In the genomic region with DNA sequence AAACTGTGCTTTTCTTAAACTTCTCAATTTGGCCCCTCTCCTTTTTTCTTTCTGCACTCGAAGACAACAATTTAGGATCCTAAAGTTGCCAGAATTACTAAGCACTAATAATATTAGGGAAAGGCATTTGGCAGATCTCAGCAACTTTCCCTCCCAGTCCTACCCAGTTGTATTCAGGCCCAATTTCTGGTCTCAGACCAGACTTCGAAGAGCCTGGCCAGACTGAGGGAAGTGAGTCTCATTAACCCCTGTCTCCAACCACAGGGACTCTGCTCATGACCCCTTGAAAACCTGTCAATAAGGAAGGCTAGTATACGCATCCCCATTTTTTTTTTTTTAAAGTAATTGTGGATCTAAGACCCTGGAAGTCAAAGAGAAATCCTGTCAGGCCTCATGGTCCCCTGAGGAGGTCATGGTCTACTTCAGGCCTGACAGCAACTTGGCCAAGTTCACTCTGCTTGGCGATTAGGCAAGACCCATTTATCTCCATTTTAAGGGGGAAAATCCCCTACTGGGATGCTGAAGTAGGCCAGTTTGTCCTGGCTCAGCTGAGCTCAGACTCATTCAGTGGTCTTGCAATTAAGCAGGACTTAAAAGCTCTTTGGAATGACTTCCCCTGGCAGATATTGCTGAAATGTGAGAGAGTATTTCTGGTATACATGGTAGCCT, we compare ENCODE assay signal across 21 cellular contexts.
DNase-seq lines count a peak whose midpoint lies in the region; ATAC-seq and TF ChIP-seq lines count a peak whose summit lies in the region.
"Had no signal": no experiment of that assay in that cellular context is flagged by ENCODE, and none has a peak within 500 bp of the region (broad histone marks: within the 10 kb centered on the region; RNA-seq: fewer than 3 reads in every experiment).

No MANE protein-coding gene starts in this region.

- TF ChIP-seq CTCF in fibroblast of the aortic adventitia (IDR thresholded peaks at IDR 0.05; ENCODE audit: insufficient read depth, low read length), result no peak
- TF ChIP-seq CTCF in nephron progenitor cell (IDR thresholded peaks at IDR 0.05), result no peak

- H3K4me1 ChIP-seq in aorta (ENCODE audit: control insufficient read depth in 1 of 2, insufficient read depth in 2 of 2, low read length in 2 of 2), result no peaks in the 10 kb centered on the region
- H3K4me1 ChIP-seq: SJSA1 had no signal

- no peaks in the 10 kb centered on the region for H3K27me3 ChIP-seq in aorta (ENCODE audit: control insufficient read depth in 1 of 2, insufficient read depth in 2 of 2, low read length in 1 of 2)
- H3K27me3 ChIP-seq: BLaER1 treated with 17β-estradiol and CSF1 and Interleukin-3, amounts not matched to agents 10 nM and 100 nM; SJSA1 had no signal

- H3K9me3 ChIP-seq in aorta (ENCODE audit: control insufficient read depth, low read length), result no peaks in the 10 kb centered on the region
- H3K9me3 ChIP-seq: SJSA1 had no signal

- H3K4me3 ChIP-seq in fibroblast of the aortic adventitia (ENCODE audit: low read depth, low read length), result no peak overlapping the region
- no peak overlapping the region for H3K4me3 ChIP-seq in aorta (ENCODE audit: low read length in 2 of 2)
- H3K4me3 ChIP-seq: BLaER1 treated with 17β-estradiol and CSF1 and Interleukin-3, amounts not matched to agents 10 nM and 100 nM; GM23248; K562; SJSA1 had no signal

- no peak overlapping the region for H3K4me3 Mint-ChIP-seq in nephron progenitor cell
- H3K4me3 Mint-ChIP-seq: CD4-positive, alpha-beta T cell; H9 had no signal

- H3K9me3 Mint-ChIP-seq in nephron progenitor cell, result no peaks in the 10 kb centered on the region
- H3K9me3 Mint-ChIP-seq: H9 had no signal

- peaks cover 24% of the 10 kb centered on the region for H3K27me3 Mint-ChIP-seq in nephron progenitor cell (ENCODE audit: low read depth, poor library complexity)
- H3K27me3 Mint-ChIP-seq: CD4-positive, alpha-beta T cell had no signal

- no peaks in the 10 kb centered on the region for H3K36me3 ChIP-seq in aorta (ENCODE audit: control insufficient read depth in 1 of 2, insufficient read depth in 2 of 2, low read length in 1 of 2)
- H3K36me3 ChIP-seq: BLaER1 treated with 17β-estradiol and CSF1 and Interleukin-3, amounts not matched to agents 10 nM and 100 nM; SJSA1 had no signal

- intact Hi-C loops in Right ventricle myocardium inferior (cut with DNase I) (no loop called here), cardiac septum (cut with DNase I) (no loop called here), aorta (cut with DNase I) (no loop called here), posterior cingulate gyrus (cut with DNase I) (no loop called here)

- DNase-seq in Right ventricle myocardium inferior (ENCODE audit: missing footprints), result no peak
- DNase-seq in cardiac septum (ENCODE audit: low spot score), result no peak
- DNase-seq in fibroblast of the aortic adventitia (ENCODE audit: low read depth), result peak; percentile 30
- DNase-seq in nephron progenitor cell, result no peak
- DNase-seq in aorta, result no peak
- no peak for DNase-seq in NOMO-1 treated with dmso at 0.1 percent for 144 hours (lab: John Stamatoyannopoulos, UW; ENCODE audit: unreplicated experiment)
- DNase-seq in NCI-H524 (lab: John Stamatoyannopoulos, UW), result no peak
- no peak for DNase-seq in posterior cingulate gyrus
- DNase-seq: CD4-positive, alpha-beta T cell; GM23248; H9; MV-4-11; NCI-H1105; NCI-H1436 treated with DMSO at 0.1 percent for 48 hours; NCI-H187 treated with DMSO at 0.1 percent for 48 hours; NCI-H510A; NCI-H774; PC-3 had no signal

- peaks cover 42% of the 10 kb centered on the region for H3K4me1 Mint-ChIP-seq in nephron progenitor cell

- peak overlapping the region; percentile 45 for H3K27ac Mint-ChIP-seq in nephron progenitor cell
- H3K27ac Mint-ChIP-seq: CD4-positive, alpha-beta T cell had no signal

- H3K36me3 Mint-ChIP-seq in nephron progenitor cell (ENCODE audit: low read depth), result no peaks in the 10 kb centered on the region

- no peak overlapping the region for H3K27ac ChIP-seq in aorta (ENCODE audit: low read depth in 1 of 2, low read length in 2 of 2)
- H3K27ac ChIP-seq: BLaER1 treated with 17β-estradiol and CSF1 and Interleukin-3, amounts not matched to agents 10 nM and 100 nM; GM23248; SJSA1 had no signal

- 41 to 42% methylated on average over 4 of the region's 4 CpGs for WGBS in aorta, 2 donors

- peak; percentile 91 for ATAC-seq in Right ventricle myocardium inferior
- peak; percentile 48 for ATAC-seq in aorta (ENCODE audit: low FRiP score)
- ATAC-seq: K562, PC-3 had no signal
